Comparison of ENCODE assay signal across 8 cellular contexts in genomic region chr6:683742-684440, GRCh38. TPM values are rescaled to one million over a fixed set of nuclear protein-coding genes. Genes with fewer than 3 reads are reported as not detected.
DNase-seq lines count a peak whose midpoint lies in the region; ATAC-seq and TF ChIP-seq lines count a peak whose summit lies in the region.

No MANE protein-coding gene starts in this region.

- H3K9ac ChIP-seq in colonic mucosa (ENCODE audit: low read depth in 2 of 2, low read length in 2 of 2) (no peak overlapping the region), mucosa of rectum (ENCODE audit: low read depth in 1 of 2, low read length in 2 of 2) (peak overlapping the region in 1 of 2 donors; percentile 0)

- peaks cover 11% of the 10 kb centered on the region for H3K36me3 Mint-ChIP-seq in T-helper 2 cell treated with Interferon-gamma antibody and Interleukin-4, amounts not matched to agents 5 μg/mL and 100 μg/mL, for 36 hours (ENCODE audit: low read depth)

- H3K27ac ChIP-seq in colonic mucosa, result peak overlapping the region; percentile 34
- H3K27ac ChIP-seq in mucosa of rectum (ENCODE audit: low read depth in 2 of 2, low read length in 2 of 2), result peak overlapping the region; percentile 35 to 36

- peak overlapping the region; percentile 58 for H3K27ac Mint-ChIP-seq in T-helper 2 cell treated with Interferon-gamma antibody and Interleukin-4, amounts not matched to agents 5 μg/mL and 100 μg/mL, for 36 hours

- TF ChIP-seq POLR2A in GM18505 (IDR thresholded peaks at IDR 0.05; ENCODE audit: borderline replicate concordance, extremely low read depth, insufficient read depth, insufficient read length), result no peak

- no peak for DNase-seq in T-helper 2 cell treated with Interferon-gamma antibody and Interleukin-4, amounts not matched to agents 5 μg/mL and 100 μg/mL, for 36 hours (ENCODE audit: low spot score)
- DNase-seq in T-helper 2 cell (no peak), NCI-H2227 (lab: John Stamatoyannopoulos, UW; ENCODE audit: unreplicated experiment) (peak; percentile 83), colonic mucosa (peak; percentile 27)

- H3K4me1 ChIP-seq in colonic mucosa (no peaks in the 10 kb centered on the region), mucosa of rectum (ENCODE audit: control insufficient read depth in 2 of 2, insufficient read depth in 2 of 2, low read length in 2 of 2) (peaks cover 4 to 11% of the 10 kb centered on the region in 2 donors)

- H3K4me3 ChIP-seq in colonic mucosa, result no peak overlapping the region
- peak overlapping the region; percentile 23 to 38 for H3K4me3 ChIP-seq in mucosa of rectum (ENCODE audit: low read length in 2 of 2)

- H3K27me3 Mint-ChIP-seq in T-helper 2 cell treated with Interferon-gamma antibody and Interleukin-4, amounts not matched to agents 5 μg/mL and 100 μg/mL, for 36 hours (ENCODE audit: low read depth), result no peaks in the 10 kb centered on the region

- ATAC-seq in GM18505 (IDR thresholded peaks at IDR 0.05; ENCODE audit: unreplicated experiment) (no peak), HG02970 (IDR thresholded peaks at IDR 0.05; ENCODE audit: low FRiP score, unreplicated experiment) (no peak), GM18870 (IDR thresholded peaks at IDR 0.05; ENCODE audit: unreplicated experiment) (no peak)

- no peaks in the 10 kb centered on the region for H3K36me3 ChIP-seq in colonic mucosa
- no peaks in the 10 kb centered on the region for H3K36me3 ChIP-seq in mucosa of rectum (ENCODE audit: control insufficient read depth in 2 of 2, insufficient read depth in 2 of 2, low read length in 2 of 2)

- H3K27me3 ChIP-seq in colonic mucosa (no peaks in the 10 kb centered on the region), mucosa of rectum (ENCODE audit: control insufficient read depth in 2 of 2, insufficient read depth in 2 of 2, low read length in 2 of 2) (no peaks in the 10 kb centered on the region)

- H3K4me1 Mint-ChIP-seq in T-helper 2 cell treated with Interferon-gamma antibody and Interleukin-4, amounts not matched to agents 5 μg/mL and 100 μg/mL, for 36 hours (ENCODE audit: low read depth), result peaks cover 35% of the 10 kb centered on the region

- no peaks in the 10 kb centered on the region for H3K9me3 Mint-ChIP-seq in T-helper 2 cell treated with Interferon-gamma antibody and Interleukin-4, amounts not matched to agents 5 μg/mL and 100 μg/mL, for 36 hours

- peak overlapping the region; percentile 76 for H3K4me3 Mint-ChIP-seq in T-helper 2 cell treated with Interferon-gamma antibody and Interleukin-4, amounts not matched to agents 5 μg/mL and 100 μg/mL, for 36 hours

- no peak for TF ChIP-seq CTCF in colonic mucosa (IDR thresholded peaks at IDR 0.05)

- intact Hi-C loops in colonic mucosa (cut with DNase I), result no loop called here

- H3K9me3 ChIP-seq in colonic mucosa, result no peaks in the 10 kb centered on the region
- H3K9me3 ChIP-seq in mucosa of rectum (ENCODE audit: control insufficient read depth in 2 of 2, low read length in 2 of 2), result no peaks in the 10 kb centered on the region

RNA-seq across cellular contexts. Expression of gene EXOC2, which starts 9.0 kb away (rescaled TPM):
- 10 to 100 TPM; 18.3 to 19.6 TPM for total RNA-seq in colonic mucosa

RNA-seq across cellular contexts. Expression of gene HUS1B, which starts 27.0 kb away (rescaled TPM):
- 1 to 10 TPM in 1 of 2 donors, under 1 TPM in 1; 0.64 to 1.1 TPM for total RNA-seq in colonic mucosa

Comparison
In these comparisons a context has a peak if more than half of its experiments do, and no peak if none do; other contexts are left out.
1. DNase-seq: peak in NCI-H2227 (single experiment) and colonic mucosa (single experiment); none in T-helper 2 cell treated with Interferon-gamma antibody and Interleukin-4, amounts not matched to agents 5 μg/mL and 100 μg/mL, for 36 hours (single experiment) and T-helper 2 cell (0 of 5).